25 cellular contexts compared by ENCODE assay signal in the genomic region with DNA sequence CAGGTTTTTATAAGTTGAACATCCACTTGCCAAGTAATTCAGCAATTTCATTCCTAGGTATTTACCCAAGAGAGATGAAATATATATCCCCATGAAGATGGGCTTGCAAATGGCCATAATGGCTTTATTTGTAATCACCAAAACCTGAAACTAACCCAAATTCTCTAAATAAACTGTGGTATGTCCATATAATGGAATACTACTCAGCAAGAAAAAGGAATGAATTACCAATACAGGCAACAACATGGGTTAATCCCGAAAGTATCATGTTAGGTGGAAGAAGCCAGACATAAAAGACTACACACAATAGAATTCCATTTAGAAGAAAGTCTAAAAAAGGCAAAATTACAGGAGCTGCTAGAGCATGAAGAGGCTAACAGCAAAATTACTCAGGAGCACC.
"Had no signal": no experiment of that assay in that cellular context is flagged by ENCODE, and none has a peak within 500 bp of the region (broad histone marks: within the 10 kb centered on the region; RNA-seq: fewer than 3 reads in every experiment).

No MANE protein-coding gene starts in this region.

- H3K36me3 ChIP-seq: neural progenitor cell, ovary, right lobe of liver, sigmoid colon, stomach, thoracic aorta, thyroid gland, tibial nerve, upper lobe of left lung, vagina had no signal

- ATAC-seq: natural killer cell; psoas muscle; right cardiac atrium; right lobe of liver; stimulated activated effector memory CD8-positive, alpha-beta T cell treated with anti-CD3 and anti-CD28 coated beads, Interleukin-12 subunit alpha, Interleukin-12 subunit beta, amount 100 ng/mL, for 72 hours; stimulated activated naive B cell treated with anti-CD40 and anti-IgM and Interleukin-4, amounts not matched to agents 10 μg/mL and 1 μg/mL and 100 μg/mL, for 72 hours had no signal

- H3K27me3 ChIP-seq: neural progenitor cell, ovary, right lobe of liver, sigmoid colon, thyroid gland, tibial nerve, upper lobe of left lung, vagina had no signal

- H3K27ac ChIP-seq: neural progenitor cell, ovary, parathyroid adenoma, psoas muscle, right lobe of liver, sigmoid colon, stomach, thoracic aorta, thyroid gland, tibial nerve, upper lobe of left lung, vagina had no signal

- H3K4me2 ChIP-seq: neural progenitor cell had no signal

- H2AFZ ChIP-seq: neural progenitor cell, parathyroid adenoma had no signal

- H3K4me3 ChIP-seq: neural progenitor cell, ovary, psoas muscle, right lobe of liver, sigmoid colon, stomach, thoracic aorta, thyroid gland, tibial nerve, upper lobe of left lung, vagina had no signal

- DNase-seq: natural killer cell; occipital lobe; ovary; psoas muscle; right cardiac atrium; small intestine; stimulated activated CD4-positive, alpha-beta T cell treated with anti-CD3 and anti-CD28 coated beads, Interleukin-15, amount 100 ng/mL, for 24 hours; stimulated activated CD4-positive, alpha-beta T cell treated with anti-CD3 and anti-CD28 coated beads, Interleukin-2, amount 100 ng/mL, for 24 hours; stimulated activated CD4-positive, alpha-beta T cell treated with anti-CD3 and anti-CD28 coated beads, Interleukin-2, amount 100 ng/mL, for 48 hours; stimulated activated CD4-positive, alpha-beta T cell treated with anti-CD3 and anti-CD28 coated beads, Interleukin-4, amount 100 ng/mL, for 24 hours; stimulated activated naive B cell treated with anti-CD40 and anti-IgM and Interleukin-4, amounts not matched to agents 10 μg/mL and 1 μg/mL and 100 μg/mL, for 72 hours; stimulated activated naive CD4-positive, alpha-beta T cell treated with Interleukin-2 at 50 U/mL for 16 hours; stomach; thyroid gland; trophoblast cell; upper lobe of left lung had no signal

- H3K9me3 ChIP-seq: ovary, right lobe of liver, thyroid gland, vagina had no signal

- H3K4me1 ChIP-seq: parathyroid adenoma, psoas muscle, sigmoid colon, stomach, thyroid gland, tibial nerve, upper lobe of left lung, vagina had no signal

- FAIRE-seq: small intestine, urothelium cell line had no signal

- H3K9ac ChIP-seq: neural progenitor cell, parathyroid adenoma had no signal

- H3K79me2 ChIP-seq: parathyroid adenoma had no signal
